In genomic region chr12:113002155-113002554, GRCh38 we compare ENCODE assay signal across 18 cellular contexts. TPM values are rescaled to one million over a fixed set of nuclear protein-coding genes. Genes with fewer than 3 reads are reported as not detected.
DNase-seq lines count a peak whose midpoint lies in the region; ATAC-seq, FAIRE-seq and TF ChIP-seq lines count a peak whose summit lies in the region.
"Had no signal": no experiment of that assay in that cellular context is flagged by ENCODE, and none has a peak within 500 bp of the region (broad histone marks: within the 10 kb centered on the region; RNA-seq: fewer than 3 reads in every experiment).

No MANE protein-coding gene starts in this region.

- CTCF ChIA-PET in OCI-LY7 (lab: Charles Lee; ENCODE audit: unreplicated experiment), result no interaction called here

- POLR2A ChIA-PET in OCI-LY7 (lab: Charles Lee), result interaction anchor here (0.6 kb wide), 1 partner anchor 31 kb away, joined by 5 read pairs; no protein-coding TSS in a partner anchor

- H3K36me3 Mint-ChIP-seq in HFFc6 (ENCODE audit: low read depth) (no peaks in the 10 kb centered on the region), endothelial cell (ENCODE audit: low read depth, unreplicated experiment) (peaks cover 3% of the 10 kb centered on the region), progenitor cell of endocrine pancreas (ENCODE audit: insufficient read depth) (no peaks in the 10 kb centered on the region)

- H3K4me1 ChIP-seq in OCI-LY7 (ENCODE audit: insufficient read depth, low read length, poor library complexity, severe bottlenecking) (peaks cover 38% of the 10 kb centered on the region), kidney (ENCODE audit: control insufficient read depth in 1 of 2, insufficient read depth in 1 of 2, low read depth in 1 of 2, low read length in 2 of 2) (no peaks in the 10 kb centered on the region)
- H3K4me1 ChIP-seq: esophagus muscularis mucosa, lower lobe of right lung had no signal

- H3K9me3 ChIP-seq in OCI-LY7 (ENCODE audit: low read length), result peaks cover 16% of the 10 kb centered on the region
- peaks cover 3 to 4% of the 10 kb centered on the region in 2 donors for H3K9me3 ChIP-seq in kidney (ENCODE audit: control insufficient read depth in 1 of 2, low read length in 2 of 2)
- H3K9me3 ChIP-seq: lower lobe of right lung had no signal

- no peak overlapping the region for H3K9ac ChIP-seq in kidney (ENCODE audit: low read length in 2 of 2)

- H3K4me1 Mint-ChIP-seq in HFFc6 (ENCODE audit: low read depth), result peaks cover 7% of the 10 kb centered on the region
- H3K4me1 Mint-ChIP-seq in endothelial cell (ENCODE audit: unreplicated experiment), result no peaks in the 10 kb centered on the region
- peaks cover 2% of the 10 kb centered on the region for H3K4me1 Mint-ChIP-seq in progenitor cell of endocrine pancreas (ENCODE audit: low read depth)

- no peak overlapping the region for H2AFZ ChIP-seq in OCI-LY7 (ENCODE audit: low read length)

- no peak overlapping the region for H3K27ac Mint-ChIP-seq in HFFc6
- H3K27ac Mint-ChIP-seq in endothelial cell (ENCODE audit: unreplicated experiment), result no peak overlapping the region
- no peak overlapping the region for H3K27ac Mint-ChIP-seq in progenitor cell of endocrine pancreas
- H3K27ac Mint-ChIP-seq: activated B cell treated with CpG ODN at 0.5 μM for 24 hours had no signal

- ATAC-seq in HG03469 (IDR thresholded peaks at IDR 0.05; ENCODE audit: unreplicated experiment) (no peak), HG02678 (IDR thresholded peaks at IDR 0.05; ENCODE audit: unreplicated experiment) (no peak)
- ATAC-seq: lower lobe of right lung had no signal

- intact Hi-C loops in OCI-LY7 (cut with micrococcal nuclease; ENCODE audit: unreplicated experiment) (no loop called here), kidney (cut with DNase I) (no loop called here)

- TF ChIP-seq CTCF in HFFc6 (IDR thresholded peaks at IDR 0.05), result peak; percentile 29; the same call in 1 of the 2 replicates
- peak; percentile 31; the same call in 1 of the 2 replicates for TF ChIP-seq CTCF in OCI-LY7 (conservative IDR thresholded peaks at IDR 0.05; ENCODE audit: low read length)
- TF ChIP-seq CTCF in endothelial cell (IDR thresholded peaks at IDR 0.05; ENCODE audit: unreplicated experiment), result peak; percentile 48
- TF ChIP-seq CTCF in progenitor cell of endocrine pancreas (IDR thresholded peaks at IDR 0.05; ENCODE audit: unreplicated experiment), result peak; percentile 19
- no peak for TF ChIP-seq CTCF in kidney (IDR thresholded peaks at IDR 0.05; ENCODE audit: borderline replicate concordance, extremely low read depth, insufficient read depth)

- no peak overlapping the region for H3K4me3 Mint-ChIP-seq in HFFc6
- H3K4me3 Mint-ChIP-seq in endothelial cell (ENCODE audit: unreplicated experiment), result no peak overlapping the region
- no peak overlapping the region for H3K4me3 Mint-ChIP-seq in progenitor cell of endocrine pancreas (ENCODE audit: low read depth)
- H3K4me3 Mint-ChIP-seq: activated B cell treated with CpG ODN at 0.5 μM for 24 hours; activated naive CD8-positive, alpha-beta T cell had no signal

- no peak for FAIRE-seq in kidney (lab: Jason Lieb, UNC)

- no peak for DNase-seq in HFFc6
- DNase-seq in OCI-LY7 (ENCODE audit: low spot score), result no peak
- no peak for DNase-seq in endothelial cell (ENCODE audit: low spot score)
- DNase-seq in progenitor cell of endocrine pancreas (ENCODE audit: low spot score, unreplicated experiment), result no peak
- DNase-seq in kidney, result no peak
- DNase-seq: activated B cell treated with CpG ODN at 0.5 μM for 24 hours, C1 segment of cervical spinal cord, DMS79 treated with DMSO at 0.1 percent for 48 hours, lower lobe of right lung, MV-4-11, naive B cell, NCI-H2081, NCI-H510A, T-helper 2 cell had no signal

- no peak overlapping the region for H3K4me2 ChIP-seq in OCI-LY7 (ENCODE audit: low read length)

- no peak overlapping the region for H3K27ac ChIP-seq in OCI-LY7 (ENCODE audit: low read depth, low read length, poor library complexity, severe bottlenecking)
- no peak overlapping the region for H3K27ac ChIP-seq in kidney (ENCODE audit: low read depth in 2 of 2, low read length in 2 of 2)
- H3K27ac ChIP-seq: esophagus muscularis mucosa, lower lobe of right lung had no signal

- H3K4me3 ChIP-seq in OCI-LY7 (ENCODE audit: low read depth, low read length, poor library complexity, severe bottlenecking), result no peak overlapping the region
- H3K4me3 ChIP-seq in kidney (ENCODE audit: low read length in 2 of 2), result no peak overlapping the region
- H3K4me3 ChIP-seq: esophagus muscularis mucosa, lower lobe of right lung had no signal

- no peaks in the 10 kb centered on the region for H4K20me1 ChIP-seq in OCI-LY7 (ENCODE audit: insufficient read depth, low read length)

- H3K27me3 Mint-ChIP-seq in HFFc6 (ENCODE audit: insufficient read depth) (peaks cover 40% of the 10 kb centered on the region), endothelial cell (ENCODE audit: unreplicated experiment) (peaks cover 1% of the 10 kb centered on the region), progenitor cell of endocrine pancreas (peaks cover 22% of the 10 kb centered on the region)
- H3K27me3 Mint-ChIP-seq: activated B cell treated with CpG ODN at 0.5 μM for 24 hours; activated naive CD8-positive, alpha-beta T cell; naive B cell had no signal

- H3K9me2 ChIP-seq in OCI-LY7 (ENCODE audit: insufficient read depth, low read length), result no peaks in the 10 kb centered on the region

- H3K79me2 ChIP-seq in OCI-LY7 (ENCODE audit: insufficient read depth, low read depth, low read length), result no peaks in the 10 kb centered on the region

- H3K9me3 Mint-ChIP-seq in HFFc6 (no peaks in the 10 kb centered on the region; the same call in 1 of the 2 replicates), endothelial cell (ENCODE audit: unreplicated experiment) (peaks cover 5% of the 10 kb centered on the region), progenitor cell of endocrine pancreas (ENCODE audit: low read depth) (peaks cover 4% of the 10 kb centered on the region)

- BruUV-seq in OCI-LY7 (replicated peaks; lab: Mats Ljungman, UMichigan), result no TSS peak

- H3K36me3 ChIP-seq in OCI-LY7 (ENCODE audit: insufficient read depth, low read length) (peaks cover 76% of the 10 kb centered on the region), kidney (ENCODE audit: control insufficient read depth in 1 of 2, insufficient read depth in 2 of 2, low read length in 2 of 2) (peaks cover 0 to 6% of the 10 kb centered on the region in 2 donors)

RNA-seq across cellular contexts. Expression of gene OAS2, which starts 23.8 kb away (rescaled TPM):
- under 1 TPM; 0.28 to 0.63 (median 0.47) TPM for total RNA-seq in HFFc6 (2021; fragmentation: NEBNext Ultra II Directional; extraction: Animal tissue kit (Norgen Biotek cat#: 25700))
- 22.7 and 33.2 TPM in 2 replicates for total RNA-seq in OCI-LY7 (2014; rRNA removed; shearing (Covaris generic))
- 46.8 and 52.6 TPM in 2 replicates for total RNA-seq in OCI-LY7 (2022)
- 0.41 TPM for total RNA-seq in endothelial cell (ENCODE audit: unreplicated experiment)
- total RNA-seq in progenitor cell of endocrine pancreas, result not detected in 2 replicates
- total RNA-seq in kidney, result 11.7 TPM
- polyA plus RNA-seq in kidney (ENCODE audit: insufficient read depth, low read depth, low replicate concordance), result 5.0 TPM

RNA-seq across cellular contexts. Expression of gene DTX1, which starts 54.4 kb away (rescaled TPM):
- total RNA-seq in HFFc6 (2021; fragmentation: NEBNext Ultra II Directional; extraction: Animal tissue kit (Norgen Biotek cat#: 25700)), result not detected
- total RNA-seq in OCI-LY7 (2014; rRNA removed; shearing (Covaris generic)), result 263 and 293 TPM in 2 replicates
- total RNA-seq in OCI-LY7 (2022), result 510 and 535 TPM in 2 replicates
- total RNA-seq in endothelial cell (ENCODE audit: unreplicated experiment), result 62.8 TPM
- 1.8 TPM in 2 replicates for total RNA-seq in progenitor cell of endocrine pancreas
- 4.9 TPM for total RNA-seq in kidney
- 7.3 TPM for polyA plus RNA-seq in kidney (ENCODE audit: insufficient read depth, low read depth, low replicate concordance)

Comparison
In these comparisons a context has a peak if more than half of its experiments do, and no peak if none do; other contexts are left out.
1. RNA of gene DTX1, which starts 54.4 kb away (total RNA-seq): 263 to 535 TPM in OCI-LY7 and 62.8 TPM in endothelial cell (single experiment); 4.9 TPM in kidney (single experiment), 1.8 TPM in progenitor cell of endocrine pancreas and not detected in HFFc6; every median in the first group is over 10 times any median in the second.